ENCODE assay signal across 11 cellular contexts in genomic region chr2:183010112-183010511, GRCh38. TPM values are rescaled to one million over a fixed set of nuclear protein-coding genes. Genes with fewer than 3 reads are reported as not detected.
A peak's percentile ranks its signal among the peaks of the same experiment; 100 is the strongest.
DNase-seq lines count a peak whose midpoint lies in the region; ATAC-seq, FAIRE-seq and TF ChIP-seq lines count a peak whose summit lies in the region.
"Had no signal": no experiment of that assay in that cellular context is flagged by ENCODE, and none has a peak within 500 bp of the region (broad histone marks: within the 10 kb centered on the region; RNA-seq: fewer than 3 reads in every experiment).

No MANE protein-coding gene starts in this region.

- H3K36me3 ChIP-seq in K562 (ENCODE audit: control insufficient read depth, insufficient read depth, low read length): peaks cover 19% of the 10 kb centered on the region
- H3K36me3 ChIP-seq in transverse colon: no peaks in the 10 kb centered on the region
- H3K36me3 ChIP-seq in aorta (ENCODE audit: control insufficient read depth in 1 of 2, insufficient read depth in 2 of 2, low read length in 1 of 2): no peaks in the 10 kb centered on the region

- no TSS peak for BruUV-seq in K562 (replicated peaks; lab: Mats Ljungman, UMichigan)

- DNase-seq in AG20443 (ENCODE audit: low spot score) (peak; percentile 7), NCI-H128 (lab: John Stamatoyannopoulos, UW; ENCODE audit: unreplicated experiment) (peak; percentile 1), K562 (ENCODE audit: extremely low read depth in 1 of 4, low spot score in 3 of 4) (peak; percentile 52 to 96 (median 72)), islet precursor cell (peak; percentile 71), transverse colon (no peak), aorta (no peak)
- DNase-seq in naive thymus-derived CD8-positive, alpha-beta T cell: no peak
- DNase-seq: activated CD4-positive, alpha-beta T cell treated with anti-CD3 and anti-CD28 coated beads, Interleukin-2, amount 50 U/mL, for 4 hours; NCI-H526 had no signal

- no peak for TF ChIP-seq CTCF in K562 (IDR thresholded peaks at IDR 0.05 in 2 of 3, conservative IDR thresholded peaks at IDR 0.05 in 1 of 3; ENCODE audit: insufficient read depth in 2 of 3, low read depth in 1 of 3, low read length in 3 of 3)
- no peak for TF ChIP-seq CTCF in transverse colon (IDR thresholded peaks at IDR 0.05)

- H3K9me1 ChIP-seq in K562 (ENCODE audit: control insufficient read depth, insufficient read depth, low read length): no peaks in the 10 kb centered on the region

- no peaks in the 10 kb centered on the region for H3K9me3 ChIP-seq in K562 (replicated peaks; ENCODE audit: control insufficient read depth, insufficient read depth, low read depth, low read length)
- no peaks in the 10 kb centered on the region for H3K9me3 ChIP-seq in transverse colon
- H3K9me3 ChIP-seq in aorta (ENCODE audit: control insufficient read depth, low read length): no peaks in the 10 kb centered on the region

- no peaks in the 10 kb centered on the region for H3K36me3 Mint-ChIP-seq in naive thymus-derived CD8-positive, alpha-beta T cell

- H3K27me3 Mint-ChIP-seq in naive thymus-derived CD8-positive, alpha-beta T cell: peaks cover 11 to 37% (median 22%) of the 10 kb centered on the region in 5 donors

- POLR2A ChIA-PET in K562 (lab: Yijun Ruan, JAX): interaction anchor here (0.6 to 2.0 kb wide), 7 partner anchors 9 to 176 kb away, joined by 3 to 9 read pairs (median 3); no protein-coding TSS in a partner anchor
- POLR2A ChIA-PET in naive thymus-derived CD8-positive, alpha-beta T cell (lab: Charles Lee): no interaction called here

- H3K9me3 Mint-ChIP-seq in naive thymus-derived CD8-positive, alpha-beta T cell: no peaks in the 10 kb centered on the region

- no peak overlapping the region for H3K27ac Mint-ChIP-seq in naive thymus-derived CD8-positive, alpha-beta T cell

- no peak for TF ChIP-seq RAD21 in K562 (CRISPR knock-in tag; conservative IDR thresholded peaks at IDR 0.05 in 1 of 2, IDR thresholded peaks at IDR 0.05 in 1 of 2)

- H3K9ac ChIP-seq in K562 (ENCODE audit: insufficient read depth in 1 of 2, low read depth in 2 of 2, low read length in 2 of 2): no peak overlapping the region

- H3K4me3 ChIP-seq in K562 (no peak overlapping the region), transverse colon (no peak overlapping the region), aorta (ENCODE audit: low read length in 2 of 2) (no peak overlapping the region)

- no peaks in the 10 kb centered on the region for H3K27me3 ChIP-seq in K562 (ENCODE audit: control insufficient read depth in 2 of 2, insufficient read depth in 2 of 2, low read length in 2 of 2)
- H3K27me3 ChIP-seq in transverse colon: no peaks in the 10 kb centered on the region
- H3K27me3 ChIP-seq in aorta (ENCODE audit: control insufficient read depth in 1 of 2, insufficient read depth in 2 of 2, low read length in 1 of 2): no peaks in the 10 kb centered on the region

- no peaks in the 10 kb centered on the region for H3K4me1 Mint-ChIP-seq in naive thymus-derived CD8-positive, alpha-beta T cell

- intact Hi-C loops in K562 (cut with micrococcal nuclease): no loop called here
- intact Hi-C loops in transverse colon (cut with DNase I; ENCODE audit: low total_unique reads): no loop called here
- intact Hi-C loops in aorta (cut with DNase I): no loop called here

- H3K79me2 ChIP-seq in K562 (ENCODE audit: control insufficient read depth, insufficient read depth, low read length): peaks cover 100% of the 10 kb centered on the region

- peak overlapping the region; percentile 65 for H3K4me2 ChIP-seq in K562 (ENCODE audit: insufficient read depth, low read length)

- TF ChIP-seq EP300 in K562 (IDR thresholded peaks at IDR 0.05; ENCODE audit: low read length) (peak; percentile 64; the same call in 1 of the 2 replicates), transverse colon (IDR thresholded peaks at IDR 0.05; ENCODE audit: low read depth) (no peak)

- H3K27ac ChIP-seq in K562 (ENCODE audit: extremely low read depth, low read depth, low read length): peak overlapping the region; percentile 53; the same call in 2 of the 3 replicates
- no peak overlapping the region for H3K27ac ChIP-seq in transverse colon
- no peak overlapping the region for H3K27ac ChIP-seq in aorta (ENCODE audit: low read depth in 1 of 2, low read length in 2 of 2)
- H3K27ac ChIP-seq: C4-2B had no signal

- TF ChIP-seq POLR2A in K562 (conservative IDR thresholded peaks at IDR 0.05) (no peak), transverse colon (IDR thresholded peaks at IDR 0.05) (no peak)

- FAIRE-seq in K562 (lab: Jason Lieb, UNC): peak; percentile 91

- peak; percentile 92 for ATAC-seq in K562
- no peak for ATAC-seq in naive thymus-derived CD8-positive, alpha-beta T cell
- no peak for ATAC-seq in GM19467 (IDR thresholded peaks at IDR 0.05; ENCODE audit: unreplicated experiment)
- ATAC-seq in aorta (ENCODE audit: low FRiP score): no peak

- WGBS in K562 (ENCODE audit: insufficient coverage, low coverage, missing lambda C conversion rate): 2% methylated on average over 5 of the region's 5 CpGs
- 72 to 81% methylated on average over 5 of the region's 5 CpGs for WGBS in transverse colon (ENCODE audit: low coverage in 1 of 2), 2 donors
- 35 to 46% methylated on average over 5 of the region's 5 CpGs for WGBS in aorta, 2 donors

- no peak overlapping the region for H3K4me3 Mint-ChIP-seq in naive thymus-derived CD8-positive, alpha-beta T cell

- H2AFZ ChIP-seq in K562 (ENCODE audit: low read depth, low read length): no peak overlapping the region

- CTCF ChIA-PET in K562 (lab: Yijun Ruan, JAX; ENCODE audit: low intra/inter-chr PET ratio): no interaction called here

- H3K4me1 ChIP-seq in K562 (replicated peaks in 1 of 2; ENCODE audit: control insufficient read depth in 2 of 2, insufficient read depth in 2 of 2, low read length in 2 of 2) (peaks cover 5 to 34% of the 10 kb centered on the region in 2 experiments; a peak in 4 of 5 replicates), transverse colon (peaks cover 0 to 16% (median 8%) of the 10 kb centered on the region in 4 donors), aorta (ENCODE audit: control insufficient read depth in 1 of 2, insufficient read depth in 2 of 2, low read length in 2 of 2) (peaks cover 4 to 25% of the 10 kb centered on the region in 2 donors)

- in situ Hi-C loops in K562 (cut with MboI): no loop called here
- in situ Hi-C loops in transverse colon (cut with MboI; ENCODE audit: low pct_ligation_motif_present in 1 of 4, low pct_unique_long_range_greater_than_20kb in 1 of 4, low sequenced_read_pairs in 3 of 4): no loop called here

- H4K20me1 ChIP-seq in K562 (replicated peaks; ENCODE audit: control insufficient read depth, insufficient read depth, low read length): peaks cover 11% of the 10 kb centered on the region

TF ChIP-seq in K562, 482 proteins besides CTCF, POLR2A, EP300 and RAD21 (continues in another document):
- no peak for TF ChIP-seq ZNF707 (CRISPR knock-in tag; conservative IDR thresholded peaks at IDR 0.05)
- peak; percentile 89 to 93 for TF ChIP-seq KDM1A (IDR thresholded peaks at IDR 0.05)
- peak; percentile 46 for TF ChIP-seq PRDM10 (IDR thresholded peaks at IDR 0.05; ENCODE audit: partially characterized antibody)

RNA-seq across cellular contexts. Expression of gene NCKAP1, which starts 28.1 kb away (rescaled TPM):
- 95.8 and 462 TPM in 2 replicates for total RNA-seq in K562 (2011; cell fraction: chromatin; rRNA removed; ENCODE audit: low replicate concordance)
- 43.0 and 60.9 TPM in 2 replicates for total RNA-seq in K562 (2011; cell fraction: nucleolus; rRNA removed)
- 111 and 144 TPM in 2 replicates for total RNA-seq in K562 (2011; cell fraction: nucleoplasm; rRNA removed)
- total RNA-seq in K562 (2014; rRNA removed) (39.7 and 43.9 TPM in 2 replicates), K562 (2014; rRNA removed; fragmentation: Illumina TruSeq; extraction: Trizol) (120 and 136 TPM in 2 replicates), K562 (2015; rRNA removed; fragmentation: Illumina TruSeq; extraction: Trizol) (91.0 and 99.2 TPM in 2 replicates), K562 (2021) (86.6 and 88.7 TPM in 2 replicates), transverse colon (10 to 100 TPM; 45.3 to 99.7 (median 74.3) TPM), aorta (100 to 1,000 TPM; 192 to 207 TPM)
- polyA plus RNA-seq in K562 (2011; rRNA removed) (120 and 153 TPM in 2 replicates), K562 (2014; fragmentation: Illumina TruSeq; extraction: Trizol) (78.2 and 89.6 TPM in 2 replicates), K562 (2014; fragmentation: Nextera tagmentation; extraction: Ambion mirVana) (10 to 100 TPM; 34.0 to 35.1 TPM), K562 (2014; rRNA removed) (56.7 and 60.5 TPM in 2 replicates), aorta (10 to 100 TPM; 73.0 to 75.8 TPM)
- polyA plus RNA-seq in K562 (2011; cell fraction: cytosol; rRNA removed): 39.5 and 56.7 TPM in 2 replicates
- polyA plus RNA-seq in K562 (2011; cell fraction: nucleus; rRNA removed): 70.5 and 141 TPM in 2 replicates
- polyA plus RNA-seq in K562 (2012): 60.8 and 92.5 TPM in 2 replicates
- 194 and 201 TPM in 2 replicates for polyA minus RNA-seq in K562 (2011; rRNA and poly(A)+ RNA removed)
- 31.1 and 55.4 TPM in 2 replicates for polyA minus RNA-seq in K562 (2011; cell fraction: cytosol; rRNA and poly(A)+ RNA removed)
- polyA minus RNA-seq in K562 (2011; cell fraction: nucleus; rRNA and poly(A)+ RNA removed): 74.7 and 132 TPM in 2 replicates
- under 1 TPM; 0.42 to 0.63 TPM for total RNA-seq in naive thymus-derived CD8-positive, alpha-beta T cell
- polyA plus RNA-seq in naive thymus-derived CD8-positive, alpha-beta T cell: under 1 TPM in 2 of 3 donors, not detected in 1; 0.10 to 0.12 TPM

Comparison
In these comparisons a context has a peak if more than half of its experiments do, and no peak if none do; other contexts are left out.
1. DNase-seq: peak in AG20443 (single experiment), NCI-H128 (single experiment), K562 (4 of 4) and islet precursor cell (single experiment); none in naive thymus-derived CD8-positive, alpha-beta T cell (0 of 10), transverse colon (single experiment) and aorta (0 of 2).
2. RNA of gene NCKAP1, which starts 28.1 kb away (total RNA-seq): 192 to 207 TPM in aorta, 39.7 to 462 TPM in K562 and 45.3 to 99.7 TPM in transverse colon; 0.42 to 0.63 TPM in naive thymus-derived CD8-positive, alpha-beta T cell; every median in the first group is over 10 times any median in the second.